In genomic region chr6:134722429-134722828, GRCh38 we compare ENCODE assay signal across 24 cellular contexts.
A peak's percentile ranks its signal among the peaks of the same experiment; 100 is the strongest.
DNase-seq lines count a peak whose midpoint lies in the region; ATAC-seq and TF ChIP-seq lines count a peak whose summit lies in the region.
"Had no signal": no experiment of that assay in that cellular context is flagged by ENCODE, and none has a peak within 500 bp of the region (broad histone marks: within the 10 kb centered on the region; RNA-seq: fewer than 3 reads in every experiment).

No MANE protein-coding gene starts in this region.

- peaks cover 13% of the 10 kb centered on the region for H3K27me3 Mint-ChIP-seq in activated CD8-positive, alpha-beta T cell treated with anti-CD3 and anti-CD28 coated beads, Interleukin-2, amount 10 ng/mL, durations not matched to agents 7 days and 5 days (ENCODE audit: low read depth)

- H3K9me2 ChIP-seq in GM23248 (ENCODE audit: insufficient read depth): no peaks in the 10 kb centered on the region

- in situ Hi-C loops in GM23248 (cut with MboI): no loop called here
- in situ Hi-C loops in astrocyte of the spinal cord (cut with HindIII; ENCODE audit: low sequenced_read_pairs): no loop called here

- no peaks in the 10 kb centered on the region for H3K9me3 Mint-ChIP-seq in activated CD8-positive, alpha-beta T cell treated with anti-CD3 and anti-CD28 coated beads, Interleukin-2, amount 10 ng/mL, durations not matched to agents 7 days and 5 days (ENCODE audit: insufficient read depth)
- H3K9me3 Mint-ChIP-seq: activated naive CD4-positive, alpha-beta T cell treated with anti-CD3 and anti-CD28 coated beads for 36 hours; activated T-cell treated with anti-CD3 and anti-CD28 coated beads, Interleukin-2, amount 50 U/mL, for 4 hours; central memory CD8-positive, alpha-beta T cell; natural killer cell had no signal

- POLR2A ChIA-PET in activated CD8-positive, alpha-beta T cell treated with anti-CD3 and anti-CD28 coated beads, Interleukin-2, amount 10 ng/mL, durations not matched to agents 7 days and 5 days (lab: Charles Lee): no interaction called here

- no peaks in the 10 kb centered on the region for H3K36me3 ChIP-seq in GM23248 (ENCODE audit: low read depth)
- H3K36me3 ChIP-seq in smooth muscle cell (ENCODE audit: low read depth): no peaks in the 10 kb centered on the region
- H3K36me3 ChIP-seq: esophagus muscularis mucosa, prostate gland had no signal

- no peak for TF ChIP-seq CTCF in astrocyte of the spinal cord (IDR thresholded peaks at IDR 0.05; ENCODE audit: low read depth, low read length)
- TF ChIP-seq CTCF in smooth muscle cell (IDR thresholded peaks at IDR 0.05; ENCODE audit: borderline replicate concordance, insufficient read depth, poor library complexity, severe bottlenecking): no peak

- H3K79me2 ChIP-seq in GM23248 (ENCODE audit: insufficient read depth) (no peaks in the 10 kb centered on the region), smooth muscle cell (ENCODE audit: low read depth) (no peaks in the 10 kb centered on the region)

- H4K20me1 ChIP-seq in GM23248 (ENCODE audit: insufficient read depth) (no peaks in the 10 kb centered on the region), smooth muscle cell (ENCODE audit: low read depth) (no peaks in the 10 kb centered on the region)

- WGBS in GM23248 (ENCODE audit: low coverage in 1 of 2, low lambda C conversion rate in 2 of 2, missing lambda C conversion rate in 2 of 2), 2 experiments: 9 to 16% methylated on average over 4 of the region's 4 CpGs
- 58% methylated on average over 4 of the region's 4 CpGs for WGBS in smooth muscle cell (ENCODE audit: low lambda C conversion rate)

- no peaks in the 10 kb centered on the region for H3K27me3 ChIP-seq in GM23248 (replicated peaks; ENCODE audit: insufficient read depth)
- H3K27me3 ChIP-seq in smooth muscle cell (ENCODE audit: low read depth): no peaks in the 10 kb centered on the region
- H3K27me3 ChIP-seq: esophagus muscularis mucosa had no signal

- CTCF ChIA-PET in activated CD8-positive, alpha-beta T cell treated with anti-CD3 and anti-CD28 coated beads, Interleukin-2, amount 10 ng/mL, durations not matched to agents 7 days and 5 days (lab: Charles Lee): interaction anchor here (0.6 kb wide), 1 partner anchor 218 kb away, joined by 3 read pairs; no protein-coding TSS in a partner anchor

- H3K4me1 Mint-ChIP-seq in activated CD8-positive, alpha-beta T cell treated with anti-CD3 and anti-CD28 coated beads, Interleukin-2, amount 10 ng/mL, durations not matched to agents 7 days and 5 days (ENCODE audit: low read depth): no peaks in the 10 kb centered on the region
- H3K4me1 Mint-ChIP-seq: central memory CD8-positive, alpha-beta T cell; natural killer cell had no signal

- H2AFZ ChIP-seq in GM23248 (peak overlapping the region; percentile 72), smooth muscle cell (ENCODE audit: low read depth) (peak overlapping the region; percentile 56)

- H3K9ac ChIP-seq in GM23248 (no peak overlapping the region), smooth muscle cell (ENCODE audit: low read depth) (no peak overlapping the region)

- H3K36me3 Mint-ChIP-seq in activated CD8-positive, alpha-beta T cell treated with anti-CD3 and anti-CD28 coated beads, Interleukin-2, amount 10 ng/mL, durations not matched to agents 7 days and 5 days (ENCODE audit: low read depth): no peaks in the 10 kb centered on the region
- H3K36me3 Mint-ChIP-seq: natural killer cell had no signal

- DNase-seq in GM23248 (peak; percentile 36), astrocyte of the spinal cord (ENCODE audit: low read depth, low spot score) (peak; percentile 29), fibroblast of the conjunctiva (ENCODE audit: low read depth) (peak; percentile 62), smooth muscle cell (lab: John Stamatoyannopoulos, UW; ENCODE audit: unreplicated experiment) (no peak), GDM1 (lab: John Stamatoyannopoulos, UW) (no peak)
- no peak for DNase-seq in activated CD8-positive, alpha-beta T cell treated with anti-CD3 and anti-CD28 coated beads, Interleukin-2, amount 10 ng/mL, durations not matched to agents 7 days and 5 days
- DNase-seq: activated CD4-positive, alpha-beta T cell treated with anti-CD3 and anti-CD28 coated beads for 1 hour; activated CD8-positive, alpha-beta memory T cell treated with anti-CD3 and anti-CD28 coated beads for 24 hours; activated naive CD4-positive, alpha-beta T cell treated with anti-CD3 and anti-CD28 coated beads for 36 hours; activated T-cell treated with anti-CD3 and anti-CD28 coated beads, Interleukin-2, amount 50 U/mL, for 4 hours; DMS79; effector CD4-positive, alpha-beta T cell; midbrain; MV-4-11; natural killer cell; NCI-H1694 treated with DMSO at 0.1 percent for 48 hours; NCI-H774; stimulated activated CD4-positive, alpha-beta T cell treated with anti-CD3 and anti-CD28 coated beads, Interleukin-1b, Interleukin-23, amount 100 ng/mL, for 48 hours; substantia nigra had no signal

- H3F3A ChIP-seq in GM23248 (ENCODE audit: insufficient read depth): no peaks in the 10 kb centered on the region
- H3F3A ChIP-seq in smooth muscle cell (ENCODE audit: low read depth): no peaks in the 10 kb centered on the region

- H3K4me1 ChIP-seq in GM23248 (ENCODE audit: insufficient read depth): peaks cover 25% of the 10 kb centered on the region
- H3K4me1 ChIP-seq in smooth muscle cell (ENCODE audit: low read depth): no peaks in the 10 kb centered on the region
- H3K4me1 ChIP-seq: prostate gland had no signal

- H3K27ac ChIP-seq in GM23248: peak overlapping the region; percentile 35
- H3K27ac ChIP-seq in smooth muscle cell (ENCODE audit: low read depth): no peak overlapping the region
- H3K27ac ChIP-seq: esophagus muscularis mucosa, prostate gland had no signal

- H3K27ac Mint-ChIP-seq in activated CD8-positive, alpha-beta T cell treated with anti-CD3 and anti-CD28 coated beads, Interleukin-2, amount 10 ng/mL, durations not matched to agents 7 days and 5 days: no peak overlapping the region
- H3K27ac Mint-ChIP-seq: activated naive CD4-positive, alpha-beta T cell treated with anti-CD3 and anti-CD28 coated beads for 36 hours; natural killer cell had no signal

- ATAC-seq in activated CD8-positive, alpha-beta T cell treated with anti-CD3 and anti-CD28 coated beads, Interleukin-2, amount 10 ng/mL, durations not matched to agents 7 days and 5 days: no peak
- ATAC-seq in HG03439 (IDR thresholded peaks at IDR 0.05; ENCODE audit: unreplicated experiment) (no peak), HG03039 (IDR thresholded peaks at IDR 0.05; ENCODE audit: unreplicated experiment) (no peak)
- ATAC-seq: activated T-cell treated with anti-CD3 and anti-CD28 coated beads, Interleukin-2, amount 50 U/mL, for 4 hours; natural killer cell had no signal

- peak overlapping the region; percentile 47; the same call in 1 of the 2 replicates for H3K4me3 ChIP-seq in GM23248
- H3K4me3 ChIP-seq in astrocyte of the spinal cord (ENCODE audit: low read depth, low read length): no peak overlapping the region
- H3K4me3 ChIP-seq in smooth muscle cell: no peak overlapping the region
- H3K4me3 ChIP-seq: esophagus muscularis mucosa, prostate gland had no signal

- no peak overlapping the region for H3K4me3 Mint-ChIP-seq in activated CD8-positive, alpha-beta T cell treated with anti-CD3 and anti-CD28 coated beads, Interleukin-2, amount 10 ng/mL, durations not matched to agents 7 days and 5 days
- H3K4me3 Mint-ChIP-seq: activated naive CD4-positive, alpha-beta T cell treated with anti-CD3 and anti-CD28 coated beads for 36 hours; activated T-cell treated with anti-CD3 and anti-CD28 coated beads, Interleukin-2, amount 50 U/mL, for 4 hours; central memory CD8-positive, alpha-beta T cell; natural killer cell had no signal

- H3K9me3 ChIP-seq in GM23248 (ENCODE audit: low read depth) (no peaks in the 10 kb centered on the region), smooth muscle cell (replicated peaks; ENCODE audit: low read depth) (no peaks in the 10 kb centered on the region)
- H3K9me3 ChIP-seq: esophagus muscularis mucosa, prostate gland had no signal

- peak overlapping the region; percentile 73 for H3K4me2 ChIP-seq in GM23248 (ENCODE audit: unreplicated experiment)
- no peak overlapping the region for H3K4me2 ChIP-seq in smooth muscle cell

Comparison
In these comparisons a context has a peak if more than half of its experiments do, and no peak if none do; other contexts are left out.
1. DNase-seq: peak in GM23248 (single experiment), astrocyte of the spinal cord (single experiment) and fibroblast of the conjunctiva (single experiment); none in smooth muscle cell (single experiment), activated CD8-positive, alpha-beta T cell treated with anti-CD3 and anti-CD28 coated beads, Interleukin-2, amount 10 ng/mL, durations not matched to agents 7 days and 5 days (single experiment) and GDM1 (single experiment).